1 cellular context compared by ENCODE assay signal in genomic region chr5:75717082-75717922, GRCh38.
A peak's percentile ranks its signal among the peaks of the same experiment; 100 is the strongest.
TF ChIP-seq lines count a peak whose summit lies in the region.

Gene POC5, minus strand, starts transcription at chr5:75717437. Its CDS starts 4,500 bp downstream, at chr5:75712937.

TF ChIP-seq in HepG2, 621 proteins besides CTCF, POLR2A, EP300 and RAD21 (continued from another document and continues in another):
- TF ChIP-seq IRF1 (CRISPR knock-in tag; IDR thresholded peaks at IDR 0.05; ENCODE audit: low read depth) (no peak), CHD2 (IDR thresholded peaks at IDR 0.05; ENCODE audit: low read depth, low read length) (peak; percentile 56; the same call in 1 of the 2 replicates), BORCS8-MEF2B (CRISPR knock-in tag; IDR thresholded peaks at IDR 0.05) (peak; percentile 90), ZNF160 (CRISPR knock-in tag; IDR thresholded peaks at IDR 0.05) (no peak), HBP1 (CRISPR knock-in tag; IDR thresholded peaks at IDR 0.05; ENCODE audit: low read depth) (peak; percentile 19; the same call in 1 of the 2 replicates), ZNF230 (CRISPR knock-in tag; IDR thresholded peaks at IDR 0.05) (0 out of 2 replicates have a peak, but pooled peaks have one; percentile 45), THAP9 (CRISPR knock-in tag; IDR thresholded peaks at IDR 0.05; ENCODE audit: borderline replicate concordance) (peak; percentile 79; the same call in 1 of the 2 replicates), MNT (IDR thresholded peaks at IDR 0.05) (0 out of 2 replicates have a peak, but pooled peaks have one; percentile 30), THAP7 (CRISPR knock-in tag; IDR thresholded peaks at IDR 0.05) (no peak), TOPORS (CRISPR knock-in tag; IDR thresholded peaks at IDR 0.05) (0 out of 2 replicates have a peak, but pooled peaks have one; percentile 50), ZFY (CRISPR knock-in tag; IDR thresholded peaks at IDR 0.05) (peak; percentile 57), ZNF839 (CRISPR knock-in tag; IDR thresholded peaks at IDR 0.05; ENCODE audit: borderline replicate concordance) (no peak), GTF2F1 (IDR thresholded peaks at IDR 0.05; ENCODE audit: low read length) (no peak), POGK (CRISPR knock-in tag; conservative IDR thresholded peaks at IDR 0.05) (peak; percentile 70), HNRNPLL (IDR thresholded peaks at IDR 0.05; ENCODE audit: low read depth, low read length, poor library complexity, severe bottlenecking) (peak; percentile 69), GATA4 (IDR thresholded peaks at IDR 0.05; ENCODE audit: borderline replicate concordance, low read depth) (peak; percentile 71; the same call in 1 of the 2 replicates), ZSCAN5A (CRISPR knock-in tag; IDR thresholded peaks at IDR 0.05; ENCODE audit: borderline replicate concordance) (peak; percentile 74; the same call in 1 of the 2 replicates), SCMH1 (CRISPR knock-in tag; IDR thresholded peaks at IDR 0.05; ENCODE audit: borderline replicate concordance) (no peak), ZNF331 (CRISPR knock-in tag; IDR thresholded peaks at IDR 0.05) (peak; percentile 11; the same call in 1 of the 2 replicates), ZNF768 (CRISPR knock-in tag; IDR thresholded peaks at IDR 0.05) (peak; percentile 34; the same call in 1 of the 2 replicates), CREBL2 (CRISPR knock-in tag; IDR thresholded peaks at IDR 0.05; ENCODE audit: borderline replicate concordance) (no peak), EHMT2 (IDR thresholded peaks at IDR 0.05; ENCODE audit: borderline replicate concordance, low read depth, low read length) (no peak), DR1 (CRISPR knock-in tag; IDR thresholded peaks at IDR 0.05) (peak; percentile 59; the same call in 1 of the 2 replicates), MIXL1 (CRISPR knock-in tag; IDR thresholded peaks at IDR 0.05) (peak; percentile 83), BRCA1 (CRISPR knock-in tag; IDR thresholded peaks at IDR 0.05) (0 out of 2 replicates have a peak, but pooled peaks have one; percentile 36), GTF3A (CRISPR knock-in tag; conservative IDR thresholded peaks at IDR 0.05) (no peak), ADNP (CRISPR knock-in tag; IDR thresholded peaks at IDR 0.05) (peak; percentile 52; the same call in 1 of the 2 replicates), NFKB2 (CRISPR knock-in tag; IDR thresholded peaks at IDR 0.05; ENCODE audit: borderline replicate concordance) (peak; percentile 67; the same call in 1 of the 2 replicates), NFE2L1 (CRISPR knock-in tag; IDR thresholded peaks at IDR 0.05; ENCODE audit: borderline replicate concordance) (peak; percentile 88), FOXA1 (IDR thresholded peaks at IDR 0.05) (no peak), FOXA1 (CRISPR knock-in tag; IDR thresholded peaks at IDR 0.05) (peak; percentile 22; the same call in 1 of the 2 replicates), ZNF547 (CRISPR knock-in tag; IDR thresholded peaks at IDR 0.05) (0 out of 2 replicates have a peak, but pooled peaks have one; percentile 16), ZBTB10 (CRISPR knock-in tag; IDR thresholded peaks at IDR 0.05; ENCODE audit: borderline replicate concordance) (no peak), MAX (IDR thresholded peaks at IDR 0.05) (peak; percentile 80), ZNF343 (CRISPR knock-in tag; IDR thresholded peaks at IDR 0.05) (peak; percentile 54; the same call in 1 of the 2 replicates), HMGXB3 (CRISPR knock-in tag; IDR thresholded peaks at IDR 0.05; ENCODE audit: borderline replicate concordance) (peak; percentile 100), ZNF841 (CRISPR knock-in tag; IDR thresholded peaks at IDR 0.05; ENCODE audit: borderline replicate concordance) (no peak), ASH2L (IDR thresholded peaks at IDR 0.05; ENCODE audit: insufficient read length, low read depth, low read length) (peak; percentile 89), KLF11 (CRISPR knock-in tag; IDR thresholded peaks at IDR 0.05) (peak; percentile 54; the same call in 1 of the 2 replicates), DRAP1 (CRISPR knock-in tag; IDR thresholded peaks at IDR 0.05) (peak; percentile 80), POLR2G (IDR thresholded peaks at IDR 0.05; ENCODE audit: low read depth, low read length) (peak; percentile 89)
